8 cellular contexts compared by ENCODE assay signal in genomic region chr3:140941090-140941433, GRCh38. TPM values are rescaled to one million over a fixed set of nuclear protein-coding genes. Genes with fewer than 3 reads are reported as not detected.
DNase-seq lines count a peak whose midpoint lies in the region; ATAC-seq and TF ChIP-seq lines count a peak whose summit lies in the region.

No MANE protein-coding gene starts in this region.

- POLR2A ChIA-PET in AG04449 (lab: Yijun Ruan, JAX), result no interaction called here
- POLR2A ChIA-PET in naive thymus-derived CD4-positive, alpha-beta T cell (lab: Charles Lee), result no interaction called here

- H3K27ac ChIP-seq in KOPT-K1 (ENCODE audit: low read depth, low read length, poor library complexity, severe bottlenecking) (peak overlapping the region; percentile 83), colonic mucosa (peak overlapping the region; percentile 91)
- H3K27ac ChIP-seq in naive thymus-derived CD4-positive, alpha-beta T cell (ENCODE audit: low read depth, low read length), result peak overlapping the region; percentile 89

- H3K36me3 Mint-ChIP-seq in naive thymus-derived CD4-positive, alpha-beta T cell, result peaks cover 0 to 2% (median 1%) of the 10 kb centered on the region in 5 donors

- TF ChIP-seq CTCF in AG04449 (IDR thresholded peaks at IDR 0.05; ENCODE audit: insufficient read depth, low read length, missing control alignments), result no peak
- no peak for TF ChIP-seq CTCF in colonic mucosa (IDR thresholded peaks at IDR 0.05)

- peak overlapping the region; percentile 94 to 100 (median 99) for H3K27ac Mint-ChIP-seq in naive thymus-derived CD4-positive, alpha-beta T cell

- H3K4me3 Mint-ChIP-seq in naive thymus-derived CD4-positive, alpha-beta T cell, result peak overlapping the region; percentile 90 to 100 (median 96)

- H3K9me3 ChIP-seq in KOPT-K1 (ENCODE audit: insufficient read depth, low read length, poor library complexity, severe bottlenecking) (no peaks in the 10 kb centered on the region), colonic mucosa (no peaks in the 10 kb centered on the region)
- no peaks in the 10 kb centered on the region for H3K9me3 ChIP-seq in naive thymus-derived CD4-positive, alpha-beta T cell (ENCODE audit: control insufficient read depth in 2 of 3, low read length in 3 of 3)

- H3K4me1 ChIP-seq in colonic mucosa, result peaks cover 10% of the 10 kb centered on the region
- H3K4me1 ChIP-seq in naive thymus-derived CD4-positive, alpha-beta T cell (ENCODE audit: control insufficient read depth in 2 of 2, insufficient read depth in 2 of 2, low read length in 2 of 2), result peaks cover 9 to 14% of the 10 kb centered on the region in 2 donors

- intact Hi-C loops in colonic mucosa (cut with DNase I), result no loop called here
- intact Hi-C loops in naive thymus-derived CD4-positive, alpha-beta T cell (cut with micrococcal nuclease), result loop anchor here (1.0 to 10.0 kb wide), 21 partner anchors 32 to 1824 kb away; partner anchors contain the start of genes ATP1B3 (in 2 of the 2), ATR (in 2 of the 2), COPB2 (in 2 of the 2) and PXYLP1 (in 2 of the 2)

- H3K4me3 ChIP-seq in AG04449 (ENCODE audit: low read depth, low read length) (peak overlapping the region; percentile 89), colonic mucosa (peak overlapping the region; percentile 81)
- peak overlapping the region; percentile 59 for H3K4me3 ChIP-seq in naive thymus-derived CD4-positive, alpha-beta T cell (ENCODE audit: low read length)

- peaks cover 26 to 47% (median 41%) of the 10 kb centered on the region in 7 donors for H3K4me1 Mint-ChIP-seq in naive thymus-derived CD4-positive, alpha-beta T cell

- CTCF ChIA-PET in AG04449 (lab: Yijun Ruan, JAX), result interaction anchor here (0.9 to 2.5 kb wide), 2 partner anchors 43 to 291 kb away, joined by 3 to 6 read pairs; partner anchors contain the start of gene PXYLP1
- CTCF ChIA-PET in naive thymus-derived CD4-positive, alpha-beta T cell (lab: Charles Lee), result no interaction called here

- peaks cover 0 to 7% (median 1%) of the 10 kb centered on the region in 11 donors for H3K9me3 Mint-ChIP-seq in naive thymus-derived CD4-positive, alpha-beta T cell

- peaks cover 0 to 35% (median 0%) of the 10 kb centered on the region in 5 donors for H3K27me3 Mint-ChIP-seq in naive thymus-derived CD4-positive, alpha-beta T cell

- H3K27me3 ChIP-seq in colonic mucosa, result no peaks in the 10 kb centered on the region
- no peaks in the 10 kb centered on the region for H3K27me3 ChIP-seq in naive thymus-derived CD4-positive, alpha-beta T cell (ENCODE audit: control insufficient read depth in 2 of 2, insufficient read depth in 2 of 2, low read length in 2 of 2)

- peaks cover 11% of the 10 kb centered on the region for H3K36me3 ChIP-seq in KOPT-K1 (ENCODE audit: insufficient read depth, low read length)
- no peaks in the 10 kb centered on the region for H3K36me3 ChIP-seq in colonic mucosa
- H3K36me3 ChIP-seq in naive thymus-derived CD4-positive, alpha-beta T cell (ENCODE audit: control insufficient read depth in 2 of 3, insufficient read depth in 3 of 3, low read length in 3 of 3), result peaks cover 0 to 6% (median 0%) of the 10 kb centered on the region in 3 experiments

- ATAC-seq in naive thymus-derived CD4-positive, alpha-beta T cell, result no peak
- no peak for ATAC-seq in GM21737 (IDR thresholded peaks at IDR 0.05; ENCODE audit: unreplicated experiment)
- no peak for ATAC-seq in GM18868 (IDR thresholded peaks at IDR 0.05; ENCODE audit: unreplicated experiment)

- H3K9ac ChIP-seq in colonic mucosa (ENCODE audit: low read depth in 2 of 2, low read length in 2 of 2), result peak overlapping the region in 1 of 2 donors; percentile 66

- DNase-seq in AG04449 (ENCODE audit: low read depth, low spot score) (no peak), colonic mucosa (no peak), NCI-H510A treated with DMSO at 0.1 percent for 48 hours (lab: John Stamatoyannopoulos, UW) (no peak)
- DNase-seq in naive thymus-derived CD4-positive, alpha-beta T cell, result no peak
- DNase-seq in effector CD4-positive, alpha-beta T cell, result no peak

RNA-seq across cellular contexts. Expression of gene SLC25A36, which starts 0.6 kb away (rescaled TPM):
- total RNA-seq in colonic mucosa, result 10 to 100 TPM; 38.1 to 67.5 TPM
- total RNA-seq in naive thymus-derived CD4-positive, alpha-beta T cell, result 100 to 1,000 TPM in 2 of 5 experiments, 10 to 100 TPM in 3; 43.4 to 121 (median 66.9) TPM
- 10 to 100 TPM; 36.0 to 41.9 TPM for polyA plus RNA-seq in naive thymus-derived CD4-positive, alpha-beta T cell
